ENCODE assay signal across 12 cellular contexts in genomic region chr16:73062640-73063283, GRCh38. TPM values are rescaled to one million over a fixed set of nuclear protein-coding genes. Genes with fewer than 3 reads are reported as not detected.
DNase-seq lines count a peak whose midpoint lies in the region; ATAC-seq and TF ChIP-seq lines count a peak whose summit lies in the region.
"Had no signal": no experiment of that assay in that cellular context is flagged by ENCODE, and none has a peak within 500 bp of the region (broad histone marks: within the 10 kb centered on the region; RNA-seq: fewer than 3 reads in every experiment).

No MANE protein-coding gene starts in this region.

- POLR2A ChIA-PET in Caco-2 (lab: Charles Lee), result interaction anchor here (0.6 kb wide), 1 partner anchor 9 kb away, joined by 3 read pairs; no protein-coding TSS in a partner anchor
- POLR2A ChIA-PET in T-cell (lab: Charles Lee), result no interaction called here

- H3K4me3 ChIP-seq in Caco-2 (ENCODE audit: low read depth, low read length) (no peak overlapping the region), right cardiac atrium (ENCODE audit: low read length) (peak overlapping the region; percentile 31)

- H3K36me3 ChIP-seq in Caco-2 (ENCODE audit: control insufficient read depth, insufficient read depth, low read length), result no peaks in the 10 kb centered on the region

- intact Hi-C loops in Caco-2 (cut with micrococcal nuclease; ENCODE audit: unreplicated experiment), result no loop called here
- intact Hi-C loops in right cardiac atrium (cut with DNase I), result loop anchor here in 2 of 4 donors (10.0 kb wide), 2 partner anchors 112 to 132 kb away; no protein-coding TSS in a partner anchor

- H3K4me3 Mint-ChIP-seq in Caco-2 (ENCODE audit: unreplicated experiment), result peak overlapping the region; percentile 37
- H3K4me3 Mint-ChIP-seq in T-cell, result peak overlapping the region in 1 of 3 donors; percentile 20
- H3K4me3 Mint-ChIP-seq: CD8-positive, alpha-beta memory T cell had no signal

- no peak for DNase-seq in Caco-2
- DNase-seq in SK-N-DZ (ENCODE audit: low spot score), result peak; percentile 77
- peak in 2 of 3 donors; percentile 55 to 57 for DNase-seq in right cardiac atrium
- peak; percentile 83 for DNase-seq in retina
- DNase-seq in T-cell, result no peak
- DNase-seq in T-helper 1 cell, result no peak
- DNase-seq in NK-92 (lab: John Stamatoyannopoulos, UW; ENCODE audit: unreplicated experiment), result no peak
- no peak for DNase-seq in stimulated activated CD4-positive, alpha-beta T cell treated with anti-CD3 and anti-CD28 coated beads, Interleukin-4, amount 100 ng/mL, for 1 hour
- DNase-seq: activated CD4-positive, alpha-beta T cell treated with anti-CD3 and anti-CD28 coated beads, Interleukin-2, amount 50 U/mL, for 1 hour; CD8-positive, alpha-beta memory T cell; stimulated activated CD4-positive, alpha-beta T cell treated with anti-CD3 and anti-CD28 coated beads, Interleukin-15, amount 100 ng/mL, for 24 hours; stimulated activated naive CD8-positive, alpha-beta T cell treated with anti-CD3 and anti-CD28 coated beads, Interleukin-15, Interleukin-2, amounts not matched to agents 100 U/mL and 50 U/mL, for 24 hours had no signal

- CTCF ChIA-PET in Caco-2 (lab: Charles Lee), result interaction anchor here (1.0 kb wide), 1 partner anchor 230 kb away, joined by 12 read pairs; no protein-coding TSS in a partner anchor
- CTCF ChIA-PET in T-cell (lab: Charles Lee), result no interaction called here

- H3K4me1 ChIP-seq in Caco-2 (peaks cover 5% of the 10 kb centered on the region; the same call in 1 of the 2 replicates), right cardiac atrium (ENCODE audit: control insufficient read depth, insufficient read depth, low read length) (no peaks in the 10 kb centered on the region)

- ATAC-seq in right cardiac atrium, result no peak
- ATAC-seq in T-cell (replicated peaks in 1 of 4), result no peak
- ATAC-seq: stimulated activated naive CD8-positive, alpha-beta T cell treated with anti-CD3 and anti-CD28 coated beads, Interleukin-15, Interleukin-2, amounts not matched to agents 100 U/mL and 50 U/mL, for 24 hours had no signal

- no TSS peak for BruUV-seq in Caco-2 (replicated peaks; lab: Mats Ljungman, UMichigan)

- no peaks in the 10 kb centered on the region for H3K9me3 ChIP-seq in Caco-2
- no peaks in the 10 kb centered on the region for H3K9me3 ChIP-seq in right cardiac atrium (ENCODE audit: control insufficient read depth, low read length)

- 31% methylated on average over 38 of the region's 38 CpGs for WGBS in right cardiac atrium

- H3K36me3 Mint-ChIP-seq in Caco-2 (ENCODE audit: insufficient read depth, unreplicated experiment) (peaks cover 17% of the 10 kb centered on the region), T-cell (no peaks in the 10 kb centered on the region)
- H3K36me3 Mint-ChIP-seq: CD8-positive, alpha-beta memory T cell had no signal

- H3K27me3 Mint-ChIP-seq in Caco-2 (ENCODE audit: insufficient read depth, unreplicated experiment) (no peaks in the 10 kb centered on the region), T-cell (peaks cover 53 to 75% of the 10 kb centered on the region in 2 donors)

- H3K27ac Mint-ChIP-seq in Caco-2 (ENCODE audit: unreplicated experiment) (no peak overlapping the region), T-cell (peak overlapping the region in 1 of 2 donors; percentile 24)
- H3K27ac Mint-ChIP-seq: CD8-positive, alpha-beta memory T cell had no signal

- H3K27me3 ChIP-seq in Caco-2 (replicated peaks; ENCODE audit: control insufficient read depth, insufficient read depth, low read length), result no peaks in the 10 kb centered on the region
- no peaks in the 10 kb centered on the region for H3K27me3 ChIP-seq in right cardiac atrium (ENCODE audit: control insufficient read depth, insufficient read depth)

- H3K4me1 Mint-ChIP-seq in Caco-2 (ENCODE audit: low read depth, unreplicated experiment) (peaks cover 29% of the 10 kb centered on the region), T-cell (peaks cover 9 to 33% (median 21%) of the 10 kb centered on the region in 3 donors)

- no peak for TF ChIP-seq CTCF in Caco-2 (IDR thresholded peaks at IDR 0.05; ENCODE audit: insufficient read depth in 1 of 2, low read depth in 1 of 2, low read length in 1 of 2, severe bottlenecking in 1 of 2, unreplicated experiment in 1 of 2)

- no peak overlapping the region for H3K27ac ChIP-seq in right cardiac atrium (ENCODE audit: low read length)

- H3K9me3 Mint-ChIP-seq in Caco-2 (ENCODE audit: unreplicated experiment), result no peaks in the 10 kb centered on the region
- H3K9me3 Mint-ChIP-seq in T-cell, result no peaks in the 10 kb centered on the region
- H3K9me3 Mint-ChIP-seq: CD8-positive, alpha-beta memory T cell had no signal

RNA-seq across cellular contexts. Expression of gene ZFHX3, which starts 14.8 kb away (rescaled TPM):
- total RNA-seq in Caco-2 (2022) (39.9 TPM in 2 replicates), right cardiac atrium (10 to 100 TPM in 2 of 4 donors, 1 to 10 TPM in 2; 9.1 to 18.2 (median 11.0) TPM), T-cell (1 to 10 TPM in 3 of 5 donors, under 1 TPM in 2; 0.35 to 2.1 (median 1.0) TPM)
- polyA plus RNA-seq in SK-N-DZ (2014; cell fraction: cytosol; rRNA removed), result 4.9 and 5.5 TPM in 2 replicates
- 3.0 and 7.3 TPM in 2 replicates for polyA plus RNA-seq in SK-N-DZ (2014; cell fraction: nucleus; rRNA removed)
- polyA plus RNA-seq in right cardiac atrium, result 4.3 TPM

Comparison
In these comparisons a context has a peak if more than half of its experiments do, and no peak if none do; other contexts are left out.
1. DNase-seq: peak in SK-N-DZ (single experiment), right cardiac atrium (2 of 3) and retina (single experiment); none in Caco-2 (0 of 2), T-cell (0 of 34), T-helper 1 cell (0 of 5), NK-92 (single experiment) and stimulated activated CD4-positive, alpha-beta T cell treated with anti-CD3 and anti-CD28 coated beads, Interleukin-4, amount 100 ng/mL, for 1 hour (single experiment).